22 cellular contexts compared by ENCODE assay signal in genomic region chr5:130874861-130875419, GRCh38.
A peak's percentile ranks its signal among the peaks of the same experiment; 100 is the strongest.
DNase-seq lines count a peak whose midpoint lies in the region; ATAC-seq and TF ChIP-seq lines count a peak whose summit lies in the region.
"Had no signal": no experiment of that assay in that cellular context is flagged by ENCODE, and none has a peak within 500 bp of the region (broad histone marks: within the 10 kb centered on the region; RNA-seq: fewer than 3 reads in every experiment).

No MANE protein-coding gene starts in this region.

- no peak overlapping the region for H3K27ac Mint-ChIP-seq in T-helper 17 cell
- H3K27ac Mint-ChIP-seq: IgD-negative memory B cell had no signal

- intact Hi-C loops in uterus (cut with DNase I; ENCODE audit: low total_unique reads): no loop called here
- intact Hi-C loops in heart right ventricle (cut with DNase I): loop anchor here in 1 of 10 donors (10.0 kb wide), 1 partner anchor 540 kb away; no protein-coding TSS in a partner anchor

- no peaks in the 10 kb centered on the region; the same call in 1 of the 2 replicates for H3K27me3 ChIP-seq in MG63
- H3K27me3 ChIP-seq in uterus: no peaks in the 10 kb centered on the region
- H3K27me3 ChIP-seq in heart right ventricle: no peaks in the 10 kb centered on the region

- DNase-seq in D341Med (ENCODE audit: low spot score) (peak; percentile 30), MG63 (peak; percentile 15), fibroblast of mammary gland (ENCODE audit: low read depth) (peak; percentile 71), uterus (no peak), heart right ventricle (no peak), glomerular visceral epithelial cell (ENCODE audit: extremely low spot score) (no peak), T-helper 17 cell (no peak)
- DNase-seq: Calu3, NCI-H1048, NCI-H1417, NCI-H1694, NCI-H2081, NCI-H226, NCI-H510A treated with DMSO at 0.1 percent for 48 hours, SIG-M5 had no signal

- 91 to 100% methylated on average over 1 of the region's 1 CpG for WGBS in heart right ventricle, 2 donors

- H3K4me3 ChIP-seq in MG63: no peak overlapping the region
- H3K4me3 ChIP-seq in fibroblast of mammary gland (ENCODE audit: control insufficient read depth, low read depth, low read length): no peak overlapping the region
- no peak overlapping the region for H3K4me3 ChIP-seq in uterus
- no peak overlapping the region for H3K4me3 ChIP-seq in heart right ventricle
- H3K4me3 ChIP-seq: A549, GM12878, SK-N-MC had no signal

- no peak for TF ChIP-seq POLR2A in uterus (IDR thresholded peaks at IDR 0.05)

- ATAC-seq in heart right ventricle: no peak
- ATAC-seq in T-helper 17 cell: no peak
- ATAC-seq: A549, GM12878, HCT116 had no signal

- TF ChIP-seq CTCF in fibroblast of mammary gland (conservative IDR thresholded peaks at IDR 0.05; ENCODE audit: control insufficient read depth, insufficient read depth, low read depth, low read length) (no peak), uterus (IDR thresholded peaks at IDR 0.05) (no peak), heart right ventricle (IDR thresholded peaks at IDR 0.05) (no peak)

- peaks cover 2% of the 10 kb centered on the region; the same call in 1 of the 2 replicates for H3K9me3 ChIP-seq in MG63
- no peaks in the 10 kb centered on the region for H3K9me3 ChIP-seq in uterus
- H3K9me3 ChIP-seq in heart right ventricle: peaks cover 0 to 8% (median 0%) of the 10 kb centered on the region in 11 donors
- H3K9me3 ChIP-seq in T-helper 17 cell (ENCODE audit: control insufficient read depth, low read length, poor library complexity, severe bottlenecking): no peaks in the 10 kb centered on the region
- H3K9me3 ChIP-seq: A549 had no signal

- no peak overlapping the region for H3K27ac ChIP-seq in uterus
- no peak overlapping the region for H3K27ac ChIP-seq in heart right ventricle
- H3K27ac ChIP-seq: A549, HL-60, KMS-11, SK-N-MC had no signal

- H3K36me3 ChIP-seq in MG63 (no peaks in the 10 kb centered on the region), uterus (no peaks in the 10 kb centered on the region), heart right ventricle (no peaks in the 10 kb centered on the region)

- H3K36me3 Mint-ChIP-seq in T-helper 17 cell (ENCODE audit: low read depth): peaks cover 2% of the 10 kb centered on the region
- H3K36me3 Mint-ChIP-seq: IgD-negative memory B cell had no signal

- no peaks in the 10 kb centered on the region for H3K4me1 ChIP-seq in uterus
- peaks cover 0 to 5% (median 0%) of the 10 kb centered on the region in 9 donors for H3K4me1 ChIP-seq in heart right ventricle
- H3K4me1 ChIP-seq: A549 had no signal

- peaks cover 10% of the 10 kb centered on the region for H3K27me3 Mint-ChIP-seq in T-helper 17 cell

- H3K4me3 Mint-ChIP-seq in T-helper 17 cell: no peak overlapping the region
- H3K4me3 Mint-ChIP-seq: IgD-negative memory B cell had no signal

- H3K4me1 Mint-ChIP-seq in T-helper 17 cell: peaks cover 4% of the 10 kb centered on the region
- H3K4me1 Mint-ChIP-seq: IgD-negative memory B cell had no signal

Comparison
In these comparisons a context has a peak if more than half of its experiments do, and no peak if none do; other contexts are left out.
1. DNase-seq: peak in D341Med (single experiment), MG63 (single experiment) and fibroblast of mammary gland (single experiment); none in uterus (0 of 2), heart right ventricle (0 of 2), glomerular visceral epithelial cell (single experiment) and T-helper 17 cell (0 of 3).